9 cellular contexts compared by ENCODE assay signal in genomic region chr20:43849496-43850197, GRCh38.
DNase-seq lines count a peak whose midpoint lies in the region; ATAC-seq and TF ChIP-seq lines count a peak whose summit lies in the region.
"Had no signal": no experiment of that assay in that cellular context is flagged by ENCODE, and none has a peak within 500 bp of the region (broad histone marks: within the 10 kb centered on the region; RNA-seq: fewer than 3 reads in every experiment).

No MANE protein-coding gene starts in this region.

- H3K4me3 ChIP-seq in HEK293 (ENCODE audit: low read depth, low read length): no peak overlapping the region
- H3K4me3 ChIP-seq in adipocyte (ENCODE audit: low read length): no peak overlapping the region
- no peak overlapping the region for H3K4me3 ChIP-seq in gastroesophageal sphincter
- H3K4me3 ChIP-seq in subcutaneous abdominal adipose tissue (ENCODE audit: low read depth in 1 of 5, low read length in 5 of 5): no peak overlapping the region

- WGBS in gastroesophageal sphincter (ENCODE audit: low coverage in 1 of 2), 2 donors: 60 to 61% methylated on average over 7 to 11 of the region's 13 CpGs

- no peak for TF ChIP-seq POLR2A in gastroesophageal sphincter (IDR thresholded peaks at IDR 0.05)

- POLR2A ChIA-PET in HEK293 (lab: Yijun Ruan, JAX): interaction anchor here (0.6 kb wide), 1 partner anchor 132 kb away, joined by 4 read pairs; no protein-coding TSS in a partner anchor

- H3K27ac ChIP-seq in HEK293 (ENCODE audit: extremely low read depth, low read depth, low read length) (peak overlapping the region; percentile 86), gastroesophageal sphincter (peak overlapping the region; percentile 67 to 84 (median 74)), subcutaneous abdominal adipose tissue (ENCODE audit: low read depth, low read length) (peak overlapping the region; percentile 47)

- DNase-seq in adipocyte (ENCODE audit: low read depth): peak; percentile 78
- DNase-seq in activated CD4-positive, alpha-beta T cell treated with anti-CD3 and anti-CD28 coated beads for 4 hours: no peak
- DNase-seq: GDM1 had no signal

- H3K4me1 ChIP-seq in HEK293 (ENCODE audit: control insufficient read depth, insufficient read depth, low read length) (peaks cover 16% of the 10 kb centered on the region), adipocyte (ENCODE audit: control insufficient read depth, insufficient read depth, low read length) (peaks cover 9% of the 10 kb centered on the region), gastroesophageal sphincter (peaks cover 0 to 39% (median 2%) of the 10 kb centered on the region in 3 donors), subcutaneous abdominal adipose tissue (ENCODE audit: control insufficient read depth in 5 of 5, insufficient read depth in 5 of 5, low read length in 5 of 5) (peaks cover 0 to 6% (median 0%) of the 10 kb centered on the region in 5 donors)

- H3K36me3 ChIP-seq in HEK293 (ENCODE audit: control insufficient read depth in 2 of 2, insufficient read depth in 1 of 2, low read length in 2 of 2) (no peaks in the 10 kb centered on the region), adipocyte (ENCODE audit: control insufficient read depth, insufficient read depth, low read length, severe bottlenecking) (no peaks in the 10 kb centered on the region), gastroesophageal sphincter (no peaks in the 10 kb centered on the region), subcutaneous abdominal adipose tissue (ENCODE audit: control insufficient read depth in 5 of 5, insufficient read depth in 5 of 5, low read length in 5 of 5) (no peaks in the 10 kb centered on the region)

- TF ChIP-seq CTCF in HEK293 (tag by site-specific recombination; IDR thresholded peaks at IDR 0.05) (no peak), gastroesophageal sphincter (IDR thresholded peaks at IDR 0.05) (no peak)

- no peaks in the 10 kb centered on the region for H3K27me3 ChIP-seq in adipocyte (replicated peaks; ENCODE audit: control insufficient read depth, insufficient read depth, low read length)
- no peaks in the 10 kb centered on the region for H3K27me3 ChIP-seq in gastroesophageal sphincter
- H3K27me3 ChIP-seq in subcutaneous abdominal adipose tissue (ENCODE audit: control insufficient read depth in 5 of 5, insufficient read depth in 4 of 5, low read length in 5 of 5): no peaks in the 10 kb centered on the region

- CTCF ChIA-PET in HEK293 (lab: Yijun Ruan, JAX): interaction anchor here (0.6 kb wide), 1 partner anchor 135 kb away, joined by 4 read pairs; no protein-coding TSS in a partner anchor

- H3K9ac ChIP-seq in adipocyte (ENCODE audit: low read length) (no peak overlapping the region), subcutaneous abdominal adipose tissue (ENCODE audit: low read length in 5 of 5) (no peak overlapping the region)

- no peaks in the 10 kb centered on the region for H3K9me3 ChIP-seq in HEK293 (ENCODE audit: control insufficient read depth, insufficient read depth, low read depth, low read length)
- H3K9me3 ChIP-seq in adipocyte (ENCODE audit: control insufficient read depth, low read length): no peaks in the 10 kb centered on the region
- no peaks in the 10 kb centered on the region for H3K9me3 ChIP-seq in gastroesophageal sphincter
- peaks cover 0 to 3% (median 0%) of the 10 kb centered on the region in 5 donors for H3K9me3 ChIP-seq in subcutaneous abdominal adipose tissue (ENCODE audit: control insufficient read depth in 5 of 5, low read length in 5 of 5)

- ATAC-seq in gastroesophageal sphincter: peak; percentile 87
- no peak for ATAC-seq in HG03159 (IDR thresholded peaks at IDR 0.05; ENCODE audit: unreplicated experiment)
- no peak for ATAC-seq in HG02763 (IDR thresholded peaks at IDR 0.05; ENCODE audit: unreplicated experiment)
- no peak for ATAC-seq in GM19351 (IDR thresholded peaks at IDR 0.05; ENCODE audit: unreplicated experiment)

- TF ChIP-seq EP300 in gastroesophageal sphincter (IDR thresholded peaks at IDR 0.05): no peak

TF ChIP-seq in HEK293, 187 proteins besides CTCF, POLR2A, EP300 and RAD21 (continues in another document):
- TF ChIP-seq ZNF335 (tag by site-specific recombination; conservative IDR thresholded peaks at IDR 0.05): 0 out of 2 replicates have a peak, but pooled peaks have one; percentile 43
- 0 out of 2 replicates have a peak, but pooled peaks have one; percentile 14 for TF ChIP-seq OVOL3 (tag by site-specific recombination; IDR thresholded peaks at IDR 0.05)
- TF ChIP-seq ZNF354C (tag by site-specific recombination; IDR thresholded peaks at IDR 0.05; ENCODE audit: borderline replicate concordance, low read depth): no peak
- no peak for TF ChIP-seq ZNF280C (tag by site-specific recombination; IDR thresholded peaks at IDR 0.05)
- no peak for TF ChIP-seq PRDM6 (tag by site-specific recombination; IDR thresholded peaks at IDR 0.05)
- peak; percentile 53; the same call in 1 of the 2 replicates for TF ChIP-seq INSM2 (tag by site-specific recombination; IDR thresholded peaks at IDR 0.05)
- no peak for TF ChIP-seq KLF10 (tag by site-specific recombination; IDR thresholded peaks at IDR 0.05)
- peak; percentile 80 for TF ChIP-seq WT1 (tag by site-specific recombination; IDR thresholded peaks at IDR 0.05)
- TF ChIP-seq ZBTB21 (tag by site-specific recombination; IDR thresholded peaks at IDR 0.05): 0 out of 2 replicates have a peak, but pooled peaks have one; percentile 27
- no peak for TF ChIP-seq ZFHX2 (tag by site-specific recombination; conservative IDR thresholded peaks at IDR 0.05)
- TF ChIP-seq ZNF302 (tag by site-specific recombination; IDR thresholded peaks at IDR 0.05; ENCODE audit: low read depth): no peak
- TF ChIP-seq ZNF692 (tag by site-specific recombination; IDR thresholded peaks at IDR 0.05): peak; percentile 31; the same call in 1 of the 2 replicates
- TF ChIP-seq ELK4 (IDR thresholded peaks at IDR 0.05; ENCODE audit: borderline replicate concordance, low read depth, low read length): no peak
